ENCODE assay signal across 10 cellular contexts in the genomic region with DNA sequence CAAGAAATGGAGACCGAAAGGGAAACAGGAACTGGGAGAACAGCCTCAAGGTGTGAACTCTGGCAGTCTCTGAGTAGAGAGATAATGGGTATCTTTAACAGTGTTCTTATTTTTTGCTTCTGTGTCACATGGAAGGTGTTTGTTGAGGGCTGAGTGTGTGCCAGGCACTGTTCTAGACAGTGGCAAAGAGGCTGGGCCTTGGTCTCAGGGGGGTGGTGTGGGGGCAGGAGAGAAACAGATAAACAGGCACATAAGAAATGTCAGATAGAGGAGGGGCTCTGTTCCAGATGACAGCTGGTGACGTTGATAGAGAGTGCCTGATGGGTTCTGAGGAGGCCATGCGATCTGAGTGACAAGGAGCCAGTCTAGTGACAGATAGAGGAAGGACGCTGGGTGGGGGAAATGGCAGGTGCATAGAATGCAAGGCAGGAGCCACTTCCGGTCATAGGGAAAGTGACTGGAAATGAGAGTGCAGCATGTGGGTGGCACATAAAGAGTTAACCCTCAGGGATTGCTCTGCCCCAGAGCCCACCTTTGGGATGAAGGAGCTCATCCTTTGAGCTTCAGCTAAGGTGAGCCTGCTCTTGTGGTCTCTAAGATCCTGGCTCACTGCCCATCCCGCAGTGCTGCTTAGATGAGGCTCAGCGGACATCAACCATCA. TPM values are rescaled to one million over a fixed set of nuclear protein-coding genes. Genes with fewer than 3 reads are reported as not detected.
A peak's percentile ranks its signal among the peaks of the same experiment; 100 is the strongest.
DNase-seq lines count a peak whose midpoint lies in the region; ATAC-seq and TF ChIP-seq lines count a peak whose summit lies in the region.
"Had no signal": no experiment of that assay in that cellular context is flagged by ENCODE, and none has a peak within 500 bp of the region (broad histone marks: within the 10 kb centered on the region; RNA-seq: fewer than 3 reads in every experiment).

No MANE protein-coding gene starts in this region.

- peak overlapping the region; percentile 22 for H3K27ac ChIP-seq in cardiac muscle cell

- no peak for TF ChIP-seq CTCF in cardiac muscle cell (IDR thresholded peaks at IDR 0.05; ENCODE audit: low read depth, low read length)
- TF ChIP-seq CTCF in foreskin fibroblast (IDR thresholded peaks at IDR 0.05; ENCODE audit: low read depth, low read length) = no peak

- H3K36me3 ChIP-seq in cardiac muscle cell = no peaks in the 10 kb centered on the region

- H3K9me3 ChIP-seq in cardiac muscle cell (ENCODE audit: low read depth) = no peaks in the 10 kb centered on the region

- peak; percentile 73 for ATAC-seq in GM19467 (IDR thresholded peaks at IDR 0.05; ENCODE audit: unreplicated experiment)
- ATAC-seq in HG03460 (IDR thresholded peaks at IDR 0.05; ENCODE audit: unreplicated experiment) = peak; percentile 69
- ATAC-seq in GM18873 (IDR thresholded peaks at IDR 0.05; ENCODE audit: low FRiP score, unreplicated experiment) = no peak

- DNase-seq in CD1c-positive myeloid dendritic cell (ENCODE audit: extremely low spot score) (peak; percentile 31), cardiac muscle cell (ENCODE audit: low read depth in 1 of 2, low spot score in 1 of 2) (no peak), foreskin fibroblast (no peak), NCI-H510A (lab: John Stamatoyannopoulos, UW) (no peak), putamen (ENCODE audit: low spot score) (no peak)
- DNase-seq: activated CD4-positive, alpha-beta T cell treated with anti-CD3 and anti-CD28 coated beads for 1 hour; H9 had no signal

- H3K4me1 ChIP-seq in cardiac muscle cell (ENCODE audit: low read depth) = peaks cover 29% of the 10 kb centered on the region

- H3K4me3 ChIP-seq in cardiac muscle cell (no peak overlapping the region), foreskin fibroblast (ENCODE audit: low read depth in 1 of 2, low read length in 2 of 2) (no peak overlapping the region)

- H3K27me3 ChIP-seq in cardiac muscle cell = no peaks in the 10 kb centered on the region

RNA-seq across cellular contexts. Expression of gene EPN2, which starts 33.9 kb away (rescaled TPM):
- 32.5 and 43.5 TPM in 2 replicates for total RNA-seq in cardiac muscle cell
- polyA plus RNA-seq in cardiac muscle cell = 45.5 and 75.9 TPM in 2 replicates
